18 cellular contexts compared by ENCODE assay signal in genomic region chr10:1486841-1487240, GRCh38.
"Had no signal": no experiment of that assay in that cellular context is flagged by ENCODE, and none has a peak within 500 bp of the region (broad histone marks: within the 10 kb centered on the region; RNA-seq: fewer than 3 reads in every experiment).

No MANE protein-coding gene starts in this region.

- H3K9me3 ChIP-seq: heart right ventricle, mucosa of descending colon, ovary, tibial artery, upper lobe of left lung, uterus had no signal

- H3K9me3 Mint-ChIP-seq: naive thymus-derived CD8-positive, alpha-beta T cell; stimulated activated effector memory CD8-positive, alpha-beta T cell treated with anti-CD3 and anti-CD28 coated beads, Interleukin-12 subunit alpha, Interleukin-12 subunit beta, amount 100 ng/mL, for 72 hours had no signal

- ATAC-seq: heart right ventricle; left lobe of liver; mucosa of descending colon; naive thymus-derived CD8-positive, alpha-beta T cell; right cardiac atrium; stimulated activated effector memory CD8-positive, alpha-beta T cell treated with anti-CD3 and anti-CD28 coated beads, Interleukin-12 subunit alpha, Interleukin-12 subunit beta, amount 100 ng/mL, for 72 hours; stimulated activated naive CD8-positive, alpha-beta T cell treated with anti-CD3 and anti-CD28 coated beads, Interleukin-15, Interleukin-2, amounts not matched to agents 100 U/mL and 50 U/mL, for 24 hours had no signal

- H3K4me3 ChIP-seq: dorsolateral prefrontal cortex, heart right ventricle, mucosa of descending colon, ovary, tibial artery, upper lobe of left lung, uterus had no signal

- H3K27ac ChIP-seq: dorsolateral prefrontal cortex, heart right ventricle, ovary, tibial artery, upper lobe of left lung, uterus had no signal

- H3K36me3 Mint-ChIP-seq: naive thymus-derived CD8-positive, alpha-beta T cell; stimulated activated effector memory CD8-positive, alpha-beta T cell treated with anti-CD3 and anti-CD28 coated beads, Interleukin-12 subunit alpha, Interleukin-12 subunit beta, amount 100 ng/mL, for 72 hours had no signal

- DNase-seq: cortex of kidney; dorsolateral prefrontal cortex; effector CD8-positive, alpha-beta T cell; foreskin melanocyte; heart right ventricle; mammary epithelial cell; mucosa of descending colon; ovary; right cardiac atrium; stimulated activated CD4-positive, alpha-beta T cell treated with anti-CD3 and anti-CD28 coated beads, Interleukin-4, amount 100 ng/mL, for 1 hour; stimulated activated CD8-positive, alpha-beta memory T cell treated with anti-CD3 and anti-CD28 coated beads, Interleukin-4, amount 100 ng/mL, for 48 hours; stimulated activated naive CD8-positive, alpha-beta T cell treated with anti-CD3 and anti-CD28 coated beads, Interleukin-15, Interleukin-2, amounts not matched to agents 100 U/mL and 50 U/mL, for 24 hours; tibial artery; uterus had no signal

- H3K4me1 Mint-ChIP-seq: stimulated activated effector memory CD8-positive, alpha-beta T cell treated with anti-CD3 and anti-CD28 coated beads, Interleukin-12 subunit alpha, Interleukin-12 subunit beta, amount 100 ng/mL, for 72 hours had no signal

- H3K4me3 Mint-ChIP-seq: naive thymus-derived CD8-positive, alpha-beta T cell; stimulated activated effector memory CD8-positive, alpha-beta T cell treated with anti-CD3 and anti-CD28 coated beads, Interleukin-12 subunit alpha, Interleukin-12 subunit beta, amount 100 ng/mL, for 72 hours had no signal

- H3K4me1 ChIP-seq: heart right ventricle, tibial artery, upper lobe of left lung, uterus had no signal

- H3K27ac Mint-ChIP-seq: naive thymus-derived CD8-positive, alpha-beta T cell; stimulated activated effector memory CD8-positive, alpha-beta T cell treated with anti-CD3 and anti-CD28 coated beads, Interleukin-12 subunit alpha, Interleukin-12 subunit beta, amount 100 ng/mL, for 72 hours had no signal

- H3K27me3 ChIP-seq: ovary, upper lobe of left lung, uterus had no signal

- H3K36me3 ChIP-seq: heart right ventricle, ovary, tibial artery, upper lobe of left lung, uterus had no signal
